Comparison of ENCODE assay signal across 1 cellular context in genomic region chr3:72756900-72757299, GRCh38.
TF ChIP-seq lines count a peak whose summit lies in the region.

No MANE protein-coding gene starts in this region.

TF ChIP-seq in GM12878, 131 proteins besides CTCF, POLR2A, EP300 and RAD21 (continued from another document and continues in another):
- peak in 1 of 2 experiments; percentile 95; a peak in 2 of 4 replicates for TF ChIP-seq ETV6 (conservative IDR thresholded peaks at IDR 0.05 in 1 of 2, IDR thresholded peaks at IDR 0.05 in 1 of 2; ENCODE audit: borderline replicate concordance in 1 of 2, low read depth in 1 of 2)
- TF ChIP-seq RELB (IDR thresholded peaks at IDR 0.05; ENCODE audit: low read depth) = peak; percentile 49; the same call in 1 of the 2 replicates
- peak; percentile 77 for TF ChIP-seq ATF7 (IDR thresholded peaks at IDR 0.05; ENCODE audit: low read depth)
- peak; percentile 73 to 87 for TF ChIP-seq IKZF2 (IDR thresholded peaks at IDR 0.05)
- peak; percentile 91 for TF ChIP-seq PKNOX1 (IDR thresholded peaks at IDR 0.05)
- no peak for TF ChIP-seq FOXK2 (IDR thresholded peaks at IDR 0.05)
- TF ChIP-seq CREM (IDR thresholded peaks at IDR 0.05; ENCODE audit: low read depth) = peak; percentile 52; the same call in 1 of the 2 replicates
- peak; percentile 85 for TF ChIP-seq BCL11A (IDR thresholded peaks at IDR 0.05; ENCODE audit: low read depth, low read length)
- TF ChIP-seq TCF7 (IDR thresholded peaks at IDR 0.05; ENCODE audit: borderline replicate concordance) = peak; percentile 44
- TF ChIP-seq PML (IDR thresholded peaks at IDR 0.05; ENCODE audit: low read length) = peak; percentile 71; the same call in 1 of the 2 replicates
- TF ChIP-seq MEF2A (IDR thresholded peaks at IDR 0.05; ENCODE audit: insufficient read depth, low read depth, low read length) = peak; percentile 77; the same call in 1 of the 2 replicates
- TF ChIP-seq MTA2 (IDR thresholded peaks at IDR 0.05; ENCODE audit: low read depth) = peak; percentile 85
- peak; percentile 69 for TF ChIP-seq NR2F1 (conservative IDR thresholded peaks at IDR 0.05)
- TF ChIP-seq TBL1XR1 (IDR thresholded peaks at IDR 0.05; ENCODE audit: low read depth, low read length) = no peak; the same call in 1 of the 2 replicates
- peak; percentile 68 for TF ChIP-seq NBN (IDR thresholded peaks at IDR 0.05)
- no peak; the same call in 1 of the 2 replicates for TF ChIP-seq BACH1 (IDR thresholded peaks at IDR 0.05; ENCODE audit: borderline replicate concordance)
- TF ChIP-seq ZNF384 (IDR thresholded peaks at IDR 0.05; ENCODE audit: borderline replicate concordance, low read depth, low read length) = no peak
- TF ChIP-seq BHLHE40 (IDR thresholded peaks at IDR 0.05; ENCODE audit: borderline replicate concordance in 1 of 2, low read depth in 2 of 2, low read length in 1 of 2) = peak; percentile 48 to 57; a peak in 2 of 4 replicates
- TF ChIP-seq WRNIP1 (IDR thresholded peaks at IDR 0.05; ENCODE audit: borderline replicate concordance, low read depth, low read length) = no peak
- no peak for TF ChIP-seq POLR2AphosphoS2 (IDR thresholded peaks at IDR 0.05; ENCODE audit: low read depth, low read length)
- peak; percentile 38; the same call in 1 of the 2 replicates for TF ChIP-seq ZBED1 (IDR thresholded peaks at IDR 0.05; ENCODE audit: borderline replicate concordance)
- peak; percentile 81; the same call in 1 of the 2 replicates for TF ChIP-seq MTA3 (IDR thresholded peaks at IDR 0.05; ENCODE audit: borderline replicate concordance, low read length)
- no peak for TF ChIP-seq HDAC2 (IDR thresholded peaks at IDR 0.05)
- peak; percentile 70 for TF ChIP-seq CUX1 (IDR thresholded peaks at IDR 0.05; ENCODE audit: insufficient replicate concordance, low read depth, low read length)
- 0 out of 2 replicates have a peak, but pooled peaks have one; percentile 26 for TF ChIP-seq TCF12 (IDR thresholded peaks at IDR 0.05; ENCODE audit: low read depth, low read length)
- TF ChIP-seq HCFC1 (IDR thresholded peaks at IDR 0.05; ENCODE audit: low read length) = no peak
- TF ChIP-seq JUND (IDR thresholded peaks at IDR 0.05; ENCODE audit: low read depth, low read length) = no peak
- TF ChIP-seq NFIC (IDR thresholded peaks at IDR 0.05; ENCODE audit: low read depth, low read length) = peak; percentile 95
- peak; percentile 95 for TF ChIP-seq RUNX3 (IDR thresholded peaks at IDR 0.05; ENCODE audit: low read length)
- TF ChIP-seq ZNF217 (IDR thresholded peaks at IDR 0.05) = peak; percentile 99
- no peak for TF ChIP-seq HSF1 (IDR thresholded peaks at IDR 0.05; ENCODE audit: low read depth, low read length)
- TF ChIP-seq FOXM1 (IDR thresholded peaks at IDR 0.05; ENCODE audit: low read depth, low read length) = peak; percentile 77; the same call in 1 of the 2 replicates
- TF ChIP-seq GABPA (IDR thresholded peaks at IDR 0.05; ENCODE audit: low read depth) = peak; percentile 58; the same call in 1 of the 2 replicates
- no peak for TF ChIP-seq E4F1 (IDR thresholded peaks at IDR 0.05; ENCODE audit: borderline replicate concordance, partially characterized antibody)
- no peak for TF ChIP-seq ATF3 (IDR thresholded peaks at IDR 0.05; ENCODE audit: borderline replicate concordance, extremely low read depth, low read depth, low read length)
- peak; percentile 30; the same call in 1 of the 2 replicates for TF ChIP-seq ELK1 (IDR thresholded peaks at IDR 0.05; ENCODE audit: low read depth, low read length)
- no peak for TF ChIP-seq ZNF622 (IDR thresholded peaks at IDR 0.05)
- no peak for TF ChIP-seq ZSCAN29 (IDR thresholded peaks at IDR 0.05)
- TF ChIP-seq ZNF24 (IDR thresholded peaks at IDR 0.05) = peak; percentile 45; the same call in 1 of the 2 replicates
- no peak for TF ChIP-seq NKRF (conservative IDR thresholded peaks at IDR 0.05)
- no peak for TF ChIP-seq SIX5 (IDR thresholded peaks at IDR 0.05; ENCODE audit: low read depth, low read length, severe bottlenecking)
- TF ChIP-seq CHD2 (IDR thresholded peaks at IDR 0.05; ENCODE audit: borderline replicate concordance, low read depth, low read length) = no peak
- TF ChIP-seq PBX3 (IDR thresholded peaks at IDR 0.05; ENCODE audit: insufficient replicate concordance, low read depth, low read length) = peak; percentile 74
- no peak for TF ChIP-seq MYB (IDR thresholded peaks at IDR 0.05; ENCODE audit: borderline replicate concordance, low read depth, low read length)
- peak; percentile 88 for TF ChIP-seq IKZF1 (conservative IDR thresholded peaks at IDR 0.05)
- TF ChIP-seq EED (IDR thresholded peaks at IDR 0.05; ENCODE audit: low read depth) = peak; percentile 75
- 0 out of 2 replicates have a peak, but pooled peaks have one; percentile 60 for TF ChIP-seq CBX5 (IDR thresholded peaks at IDR 0.05; ENCODE audit: low read depth)
- no peak for TF ChIP-seq CHD4 (IDR thresholded peaks at IDR 0.05)
